36 cellular contexts compared by ENCODE assay signal in the genomic region with DNA sequence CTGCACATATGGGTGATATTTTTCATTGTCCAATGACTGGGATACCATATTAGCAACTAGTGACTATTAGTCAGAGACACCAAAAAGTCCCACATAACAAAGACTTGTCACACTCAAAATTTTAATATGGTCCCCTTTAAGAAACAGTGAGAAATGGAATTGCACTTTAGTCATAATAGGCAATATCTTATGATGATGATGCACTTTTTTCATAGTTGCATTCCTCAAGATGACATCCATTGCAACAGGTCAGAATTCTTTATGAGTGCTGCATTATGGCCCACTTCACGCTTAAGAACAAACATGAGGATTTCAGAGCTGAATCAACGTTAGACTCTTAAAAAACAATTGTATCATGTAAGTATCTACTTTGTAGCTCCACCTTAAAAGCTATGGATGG.
DNase-seq lines count a peak whose midpoint lies in the region; ATAC-seq, FAIRE-seq and TF ChIP-seq lines count a peak whose summit lies in the region.
"Had no signal": no experiment of that assay in that cellular context is flagged by ENCODE, and none has a peak within 500 bp of the region (broad histone marks: within the 10 kb centered on the region; RNA-seq: fewer than 3 reads in every experiment).

No MANE protein-coding gene starts in this region.

- H3K27me3 Mint-ChIP-seq in GM23338 (ENCODE audit: insufficient read depth, low read depth, poor library complexity) (peaks cover 1% of the 10 kb centered on the region), chondrocyte (ENCODE audit: low read depth) (peaks cover 2% of the 10 kb centered on the region)
- H3K27me3 Mint-ChIP-seq: B cell; CD4-positive, alpha-beta memory T cell; CD4-positive, alpha-beta T cell; CD4-positive, CD25-positive, alpha-beta regulatory T cell; CD8-positive, alpha-beta memory T cell had no signal

- H3K27me3 ChIP-seq in HepG2 (ENCODE audit: control insufficient read depth in 1 of 2, insufficient read depth in 2 of 2, low read length in 2 of 2) = no peaks in the 10 kb centered on the region
- H3K27me3 ChIP-seq in right lobe of liver = no peaks in the 10 kb centered on the region
- no peaks in the 10 kb centered on the region for H3K27me3 ChIP-seq in GM23338 (ENCODE audit: insufficient read depth)
- H3K27me3 ChIP-seq in K562 (ENCODE audit: control insufficient read depth in 2 of 2, insufficient read depth in 2 of 2, low read length in 2 of 2) = no peaks in the 10 kb centered on the region
- H3K27me3 ChIP-seq: BE2C had no signal

- peaks cover 27% of the 10 kb centered on the region for H3K4me1 Mint-ChIP-seq in GM23338
- H3K4me1 Mint-ChIP-seq in chondrocyte (ENCODE audit: low read depth) = no peaks in the 10 kb centered on the region
- H3K4me1 Mint-ChIP-seq: CD4-positive, alpha-beta memory T cell; CD4-positive, CD25-positive, alpha-beta regulatory T cell; CD8-positive, alpha-beta memory T cell had no signal

- H3K9me2 ChIP-seq in GM23338 (ENCODE audit: insufficient read depth) = no peaks in the 10 kb centered on the region; the same call in 1 of the 2 replicates

- H3K79me2 ChIP-seq in HepG2 (ENCODE audit: insufficient read depth, low read length) (no peaks in the 10 kb centered on the region), GM23338 (replicated peaks; ENCODE audit: insufficient read depth) (peaks cover 37% of the 10 kb centered on the region), K562 (ENCODE audit: control insufficient read depth, insufficient read depth, low read length) (no peaks in the 10 kb centered on the region; the same call in 2 of the 3 replicates)

- H3K9ac ChIP-seq in HepG2 (ENCODE audit: insufficient read depth, low read depth, low read length) = no peak overlapping the region
- no peak overlapping the region for H3K9ac ChIP-seq in K562 (ENCODE audit: insufficient read depth in 1 of 2, low read depth in 2 of 2, low read length in 2 of 2)
- H3K9ac ChIP-seq: BLaER1; BLaER1 treated with 17β-estradiol and CSF1 and Interleukin-3, amounts not matched to agents 10 nM and 100 nM had no signal

- no peaks in the 10 kb centered on the region for H3K9me1 ChIP-seq in K562 (ENCODE audit: control insufficient read depth, insufficient read depth, low read length)

- no peak overlapping the region for H3K4me3 Mint-ChIP-seq in GM23338
- H3K4me3 Mint-ChIP-seq in chondrocyte (ENCODE audit: unreplicated experiment) = no peak overlapping the region
- H3K4me3 Mint-ChIP-seq: B cell; CD14-positive monocyte; CD4-positive, alpha-beta memory T cell; CD4-positive, alpha-beta T cell; CD4-positive, CD25-positive, alpha-beta regulatory T cell; CD8-positive, alpha-beta memory T cell; CD8-positive, alpha-beta T cell had no signal

- H3K4me1 ChIP-seq in HepG2 (ENCODE audit: insufficient read depth, low read length) (no peaks in the 10 kb centered on the region), right lobe of liver (no peaks in the 10 kb centered on the region), A549 (no peaks in the 10 kb centered on the region), GM23338 (ENCODE audit: insufficient read depth) (peaks cover 40% of the 10 kb centered on the region), K562 (replicated peaks in 1 of 2; ENCODE audit: control insufficient read depth in 2 of 2, insufficient read depth in 2 of 2, low read length in 2 of 2) (no peaks in the 10 kb centered on the region; a peak in 1 of 5 replicates)
- H3K4me1 ChIP-seq: BE2C; BLaER1; BLaER1 treated with 17β-estradiol and CSF1 and Interleukin-3, amounts not matched to agents 10 nM and 100 nM; Caco-2 had no signal

- FAIRE-seq in HepG2 (lab: Jason Lieb, UNC) (no peak), A549 (lab: Jason Lieb, UNC) (no peak), K562 (lab: Jason Lieb, UNC) (no peak)
- FAIRE-seq: A204.1, D721Med had no signal

- in situ Hi-C loops in HepG2 (cut with HindIII; ENCODE audit: extremely low pct_ligation_motif_present, low pct_unique_long_range_greater_than_20kb) = no loop called here
- in situ Hi-C loops in K562 (cut with MboI) = no loop called here

- peaks cover 29% of the 10 kb centered on the region for H3K36me3 Mint-ChIP-seq in GM23338 (ENCODE audit: low read depth)
- H3K36me3 Mint-ChIP-seq in chondrocyte (ENCODE audit: low read depth) = no peaks in the 10 kb centered on the region
- H3K36me3 Mint-ChIP-seq: CD4-positive, alpha-beta memory T cell; CD4-positive, CD25-positive, alpha-beta regulatory T cell; CD8-positive, alpha-beta memory T cell; CD8-positive, alpha-beta T cell had no signal

- TF ChIP-seq RAD21 in HepG2 (CRISPR knock-in tag; IDR thresholded peaks at IDR 0.05) (no peak), A549 (conservative IDR thresholded peaks at IDR 0.05 in 1 of 2, IDR thresholded peaks at IDR 0.05 in 1 of 2) (no peak), K562 (CRISPR knock-in tag; conservative IDR thresholded peaks at IDR 0.05 in 1 of 2, IDR thresholded peaks at IDR 0.05 in 1 of 2) (no peak)

- DNase-seq in HepG2 (ENCODE audit: low spot score) (no peak), right lobe of liver (no peak), A549 (ENCODE audit: low read depth in 1 of 2, low spot score in 1 of 2) (no peak), GM23338 (ENCODE audit: low spot score) (no peak), K562 (ENCODE audit: extremely low read depth in 1 of 4, low spot score in 3 of 4) (no peak), GM19240 (ENCODE audit: insufficient read length, low spot score) (no peak), chondrocyte (ENCODE audit: low spot score) (no peak)
- DNase-seq: 8988T; ACHN; AML-193; BE2C; C1 segment of cervical spinal cord; Caco-2; Calu3; CD4-positive, alpha-beta memory T cell; CD4-positive, alpha-beta T cell; CD4-positive, CD25-positive, alpha-beta regulatory T cell; CD8-positive, alpha-beta memory T cell; CD8-positive, alpha-beta T cell; COR-L47; DMS 273 treated with DMSO at 0.1 percent for 48 hours; DMS153; DMS53; DMS79; DMS79 treated with DMSO at 0.1 percent for 48 hours; DND-41; EL had no signal

- H3K4me3 ChIP-seq in HepG2 (replicated peaks in 1 of 3; ENCODE audit: insufficient read depth in 1 of 3, low read depth in 2 of 3, low read length in 3 of 3) (no peak overlapping the region), right lobe of liver (no peak overlapping the region), A549 (no peak overlapping the region), GM23338 (no peak overlapping the region), K562 (no peak overlapping the region)
- H3K4me3 ChIP-seq: BLaER1; BLaER1 treated with 17β-estradiol and CSF1 and Interleukin-3, amounts not matched to agents 10 nM and 100 nM had no signal

- H2AFZ ChIP-seq in HepG2 (ENCODE audit: low read length) = no peak overlapping the region
- no peak overlapping the region for H2AFZ ChIP-seq in GM23338
- no peak overlapping the region for H2AFZ ChIP-seq in K562 (ENCODE audit: low read depth, low read length)

- no peaks in the 10 kb centered on the region for H3K9me3 ChIP-seq in HepG2 (ENCODE audit: low read length)
- no peaks in the 10 kb centered on the region for H3K9me3 ChIP-seq in right lobe of liver
- H3K9me3 ChIP-seq in A549 = no peaks in the 10 kb centered on the region
- 0 out of 2 replicates have a peak, but pooled peaks cover 1% of the 10 kb centered on the region for H3K9me3 ChIP-seq in K562 (replicated peaks; ENCODE audit: control insufficient read depth, insufficient read depth, low read depth, low read length)
- H3K9me3 ChIP-seq: BE2C, Caco-2 had no signal

- H3F3A ChIP-seq in GM23338 (replicated peaks; ENCODE audit: low read depth) = no peaks in the 10 kb centered on the region

- CTCF ChIA-PET in HepG2 (lab: Yijun Ruan, JAX; ENCODE audit: low intra/inter-chr PET ratio, low total read pairs) (no interaction called here), A549 (lab: Yijun Ruan, JAX) (no interaction called here), K562 (lab: Yijun Ruan, JAX; ENCODE audit: low intra/inter-chr PET ratio) (no interaction called here)

- TF ChIP-seq POLR2A in HepG2 (IDR thresholded peaks at IDR 0.05; ENCODE audit: insufficient read depth in 1 of 2, low read depth in 2 of 2, low read length in 2 of 2) = no peak
- no peak for TF ChIP-seq POLR2A in right lobe of liver (IDR thresholded peaks at IDR 0.05)
- no peak for TF ChIP-seq POLR2A in A549 (IDR thresholded peaks at IDR 0.05; ENCODE audit: low read length)
- TF ChIP-seq POLR2A in K562 (conservative IDR thresholded peaks at IDR 0.05) = no peak

- no peak for TF ChIP-seq EP300 in HepG2 (IDR thresholded peaks at IDR 0.05; ENCODE audit: low read depth in 2 of 2, low read length in 2 of 2)
- TF ChIP-seq EP300 in HepG2 (CRISPR knock-in tag; IDR thresholded peaks at IDR 0.05; ENCODE audit: borderline replicate concordance) = no peak
- TF ChIP-seq EP300 in A549 (IDR thresholded peaks at IDR 0.05) = no peak
- no peak for TF ChIP-seq EP300 in K562 (IDR thresholded peaks at IDR 0.05; ENCODE audit: low read length)

- H3K27ac Mint-ChIP-seq in GM23338 (no peak overlapping the region), chondrocyte (ENCODE audit: unreplicated experiment) (no peak overlapping the region)
- H3K27ac Mint-ChIP-seq: B cell; CD14-positive monocyte; CD4-positive, alpha-beta memory T cell; CD4-positive, alpha-beta T cell; CD4-positive, CD25-positive, alpha-beta regulatory T cell; CD8-positive, alpha-beta memory T cell; CD8-positive, alpha-beta T cell had no signal

- H3K36me3 ChIP-seq in HepG2 (replicated peaks in 1 of 2; ENCODE audit: control insufficient read depth in 1 of 2, insufficient read depth in 2 of 2, low read length in 2 of 2) = no peaks in the 10 kb centered on the region
- H3K36me3 ChIP-seq in right lobe of liver = no peaks in the 10 kb centered on the region
- peaks cover 8% of the 10 kb centered on the region for H3K36me3 ChIP-seq in GM23338 (ENCODE audit: insufficient read depth)
- no peaks in the 10 kb centered on the region; the same call in 2 of the 3 replicates for H3K36me3 ChIP-seq in K562 (ENCODE audit: control insufficient read depth, insufficient read depth, low read length)
- H3K36me3 ChIP-seq: BE2C; BLaER1; BLaER1 treated with 17β-estradiol and CSF1 and Interleukin-3, amounts not matched to agents 10 nM and 100 nM had no signal

- intact Hi-C loops in HepG2 (cut with micrococcal nuclease; ENCODE audit: unreplicated experiment) = no loop called here
- intact Hi-C loops in right lobe of liver (cut with DNase I) = no loop called here
- intact Hi-C loops in K562 (cut with micrococcal nuclease) = no loop called here

- ATAC-seq in HepG2 (no peak), right lobe of liver (no peak), A549 (no peak), GM23338 (no peak), K562 (no peak), GM19452 (IDR thresholded peaks at IDR 0.05; ENCODE audit: unreplicated experiment) (no peak)
- ATAC-seq: CD8-positive, alpha-beta T cell had no signal

- POLR2A ChIA-PET in HepG2 (lab: Yijun Ruan, JAX) = no interaction called here
- POLR2A ChIA-PET in A549 (lab: Yijun Ruan, JAX) = no interaction called here
- POLR2A ChIA-PET in K562 (lab: Yijun Ruan, JAX) = no interaction called here

- H3K9me3 Mint-ChIP-seq in GM23338 (peaks cover 13% of the 10 kb centered on the region), chondrocyte (ENCODE audit: low read depth) (peaks cover 11% of the 10 kb centered on the region)

- BruUV-seq in HepG2 (replicated peaks; lab: Mats Ljungman, UMichigan) (no TSS peak), K562 (replicated peaks; lab: Mats Ljungman, UMichigan) (no TSS peak)

- 0% methylated on average over 2 of the region's 2 CpGs for WGBS in HepG2 (ENCODE audit: low lambda C conversion rate)
- WGBS in right lobe of liver (ENCODE audit: insufficient coverage, low coverage, low lambda C conversion rate, missing lambda C conversion rate) = 54% methylated on average over 2 of the region's 2 CpGs
- WGBS in A549 (ENCODE audit: missing lambda C conversion rate) = 36% methylated on average over 2 of the region's 2 CpGs
- WGBS in K562 (ENCODE audit: insufficient coverage, low coverage, missing lambda C conversion rate) = 20% methylated on average over 2 of the region's 2 CpGs

- H3K27ac ChIP-seq in HepG2 (ENCODE audit: extremely low read length, insufficient read depth, low read length) (no peak overlapping the region), right lobe of liver (no peak overlapping the region), A549 (no peak overlapping the region), GM23338 (ENCODE audit: low read depth) (0 out of 2 replicates have a peak overlapping the region, but pooled peaks have one; percentile 42), K562 (ENCODE audit: extremely low read depth, low read depth, low read length) (no peak overlapping the region)
- H3K27ac ChIP-seq: 22Rv1; BLaER1; BLaER1 treated with 17β-estradiol and CSF1 and Interleukin-3, amounts not matched to agents 10 nM and 100 nM; C4-2B had no signal

- H4K20me1 ChIP-seq in HepG2 (ENCODE audit: insufficient read depth, low read length) (no peaks in the 10 kb centered on the region), GM23338 (replicated peaks; ENCODE audit: insufficient read depth) (no peaks in the 10 kb centered on the region), K562 (replicated peaks; ENCODE audit: control insufficient read depth, insufficient read depth, low read length) (no peaks in the 10 kb centered on the region)
- H4K20me1 ChIP-seq: BLaER1 had no signal

- no peak for TF ChIP-seq CTCF in HepG2 (CRISPR knock-in tag; IDR thresholded peaks at IDR 0.05)
- no peak for TF ChIP-seq CTCF in right lobe of liver (IDR thresholded peaks at IDR 0.05)
- TF ChIP-seq CTCF in A549 (IDR thresholded peaks at IDR 0.05) = no peak
- TF ChIP-seq CTCF in GM23338 (conservative IDR thresholded peaks at IDR 0.05; ENCODE audit: low read depth in 2 of 2) = no peak
- no peak for TF ChIP-seq CTCF in K562 (IDR thresholded peaks at IDR 0.05 in 2 of 3, conservative IDR thresholded peaks at IDR 0.05 in 1 of 3; ENCODE audit: insufficient read depth in 2 of 3, low read depth in 1 of 3, low read length in 3 of 3)
- TF ChIP-seq CTCF in chondrocyte (IDR thresholded peaks at IDR 0.05) = no peak

- H3K4me2 ChIP-seq in HepG2 (ENCODE audit: low read depth, low read length) (no peak overlapping the region), A549 (no peak overlapping the region), GM23338 (peak overlapping the region; percentile 58; the same call in 1 of the 2 replicates), K562 (ENCODE audit: insufficient read depth, low read length) (no peak overlapping the region)
- H3K4me2 ChIP-seq: BLaER1; BLaER1 treated with 17β-estradiol and CSF1 and Interleukin-3, amounts not matched to agents 10 nM and 100 nM had no signal
